23 cellular contexts compared by ENCODE assay signal in the genomic region with DNA sequence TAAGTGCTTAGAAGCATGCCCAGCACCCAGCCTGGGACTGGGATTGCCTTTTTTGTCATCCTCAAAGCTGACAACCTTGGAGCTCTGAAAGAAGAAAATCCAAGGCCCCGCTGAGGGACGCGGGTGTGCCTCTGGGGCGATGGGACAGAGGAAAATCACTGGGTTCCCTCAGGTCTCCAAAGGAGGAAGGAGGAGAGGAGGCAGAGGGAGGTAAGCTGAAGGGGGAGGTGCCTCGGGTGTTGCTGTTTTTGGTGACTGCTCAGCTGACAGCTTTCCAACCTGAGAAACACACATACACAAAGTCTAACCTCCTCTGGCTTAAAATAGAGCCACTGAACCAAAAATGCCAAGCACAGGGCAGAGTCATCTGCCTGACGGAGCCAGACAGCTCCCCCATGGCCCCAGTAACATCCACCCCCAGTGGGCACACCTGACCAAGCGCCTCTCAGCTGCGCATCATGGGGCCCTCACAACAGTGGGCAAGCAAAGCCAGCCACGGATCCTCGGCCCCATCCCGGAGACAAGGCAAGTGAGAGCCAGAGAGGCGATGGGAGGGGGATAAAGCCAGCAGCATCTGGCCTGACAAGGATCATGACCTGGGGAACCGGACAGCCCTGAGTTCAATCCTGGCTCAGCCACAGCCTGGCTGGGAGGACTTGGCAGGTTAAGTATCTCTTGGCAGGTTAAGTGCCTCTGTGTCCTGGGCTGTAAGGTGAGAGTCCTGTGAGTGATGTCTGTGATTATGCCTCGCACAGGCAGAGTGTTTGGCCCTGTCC. TPM values are rescaled to one million over a fixed set of nuclear protein-coding genes. Genes with fewer than 3 reads are reported as not detected.
DNase-seq lines count a peak whose midpoint lies in the region; ATAC-seq and TF ChIP-seq lines count a peak whose summit lies in the region.
"Had no signal": no experiment of that assay in that cellular context is flagged by ENCODE, and none has a peak within 500 bp of the region (broad histone marks: within the 10 kb centered on the region; RNA-seq: fewer than 3 reads in every experiment).

No MANE protein-coding gene starts in this region.

- H3K9me3 Mint-ChIP-seq in activated T-cell treated with anti-CD3 and anti-CD28 coated beads, Interleukin-2, amount 50 U/mL, for 4 hours, result no peaks in the 10 kb centered on the region
- H3K9me3 Mint-ChIP-seq: CD4-positive, alpha-beta memory T cell had no signal

- POLR2A ChIA-PET in Panc1 (lab: Charles Lee), result interaction anchor here (0.6 to 1.0 kb wide), 2 partner anchors 34 to 41 kb away, joined by 4 read pairs; no protein-coding TSS in a partner anchor

- no peak for DNase-seq in Right ventricle myocardium superior
- DNase-seq in right atrium auricular region (ENCODE audit: low spot score), result no peak
- no peak for DNase-seq in Panc1 (ENCODE audit: low read depth, low spot score)
- DNase-seq in left ventricle myocardium superior, result no peak
- no peak for DNase-seq in tibial artery
- DNase-seq in islet precursor cell, result no peak
- DNase-seq in activated T-cell treated with anti-CD3 and anti-CD28 coated beads, Interleukin-2, amount 50 U/mL, for 4 hours, result no peak
- no peak for DNase-seq in transverse colon
- DNase-seq: Calu3; CD4-positive, alpha-beta memory T cell; GF-D8; MG63; NCI-H1092; NCI-H146; NCI-H2081; NCI-H2171 treated with DMSO at 0.1 percent for 48 hours; NCI-H446; NCI-H526 treated with DMSO at 0.1 percent for 48 hours; NK-92 treated with Interleukin-12 subunit alpha and Interleukin-12 subunit beta, amount 100 ng/mL, for 24 hours; SIG-M5 had no signal

- no peaks in the 10 kb centered on the region for H3K36me3 Mint-ChIP-seq in activated T-cell treated with anti-CD3 and anti-CD28 coated beads, Interleukin-2, amount 50 U/mL, for 4 hours (ENCODE audit: insufficient read depth)
- H3K36me3 Mint-ChIP-seq: CD4-positive, alpha-beta memory T cell had no signal

- H3K36me3 ChIP-seq in right atrium auricular region (no peaks in the 10 kb centered on the region), Panc1 (ENCODE audit: control insufficient read depth, insufficient read depth, low read length) (no peaks in the 10 kb centered on the region), tibial artery (no peaks in the 10 kb centered on the region), transverse colon (no peaks in the 10 kb centered on the region)
- H3K36me3 ChIP-seq: HAP-1, MG63 had no signal

- no peak for TF ChIP-seq EP300 in transverse colon (IDR thresholded peaks at IDR 0.05; ENCODE audit: low read depth)

- intact Hi-C loops in Right ventricle myocardium superior (cut with DNase I) (no loop called here), Panc1 (cut with micrococcal nuclease; ENCODE audit: unreplicated experiment) (no loop called here), left ventricle myocardium superior (cut with micrococcal nuclease) (no loop called here), tibial artery (cut with DNase I; ENCODE audit: low total_unique reads) (loop anchor here (10.0 kb wide), 1 partner anchor 358 kb away; no protein-coding TSS in a partner anchor), transverse colon (cut with DNase I; ENCODE audit: low total_unique reads) (no loop called here)

- H3K4me1 ChIP-seq in right atrium auricular region (peaks cover 0 to 20% of the 10 kb centered on the region in 2 donors), Panc1 (ENCODE audit: control insufficient read depth, insufficient read depth, low read length) (peaks cover 26% of the 10 kb centered on the region), tibial artery (peaks cover 0 to 76% (median 39%) of the 10 kb centered on the region in 4 donors), transverse colon (peaks cover 5 to 16% (median 10%) of the 10 kb centered on the region in 4 donors)

- H3K4me1 Mint-ChIP-seq in activated T-cell treated with anti-CD3 and anti-CD28 coated beads, Interleukin-2, amount 50 U/mL, for 4 hours (ENCODE audit: low read depth), result peaks cover 16% of the 10 kb centered on the region

- CTCF ChIA-PET in Panc1 (lab: Charles Lee), result no interaction called here

- H3K9me3 ChIP-seq in right atrium auricular region, result no peaks in the 10 kb centered on the region
- no peaks in the 10 kb centered on the region for H3K9me3 ChIP-seq in Panc1 (ENCODE audit: control insufficient read depth, insufficient read depth, low read depth, low read length)
- H3K9me3 ChIP-seq in tibial artery, result no peaks in the 10 kb centered on the region
- H3K9me3 ChIP-seq in transverse colon, result no peaks in the 10 kb centered on the region
- H3K9me3 ChIP-seq: HAP-1, MG63 had no signal

- H3K27me3 Mint-ChIP-seq in activated T-cell treated with anti-CD3 and anti-CD28 coated beads, Interleukin-2, amount 50 U/mL, for 4 hours (ENCODE audit: low read depth), result peaks cover 20% of the 10 kb centered on the region

- in situ Hi-C loops in Panc1 (cut with HindIII; ENCODE audit: low pct_unique_long_range_greater_than_20kb, low sequenced_read_pairs) (no loop called here), transverse colon (cut with MboI; ENCODE audit: low pct_ligation_motif_present in 1 of 4, low pct_unique_long_range_greater_than_20kb in 1 of 4, low sequenced_read_pairs in 3 of 4) (loop anchor here in 3 of 4 donors (10.0 kb wide), 2 partner anchors 122 to 132 kb away; no protein-coding TSS in a partner anchor)

- H3K27me3 ChIP-seq in right atrium auricular region, result no peaks in the 10 kb centered on the region
- H3K27me3 ChIP-seq in Panc1 (ENCODE audit: control insufficient read depth, insufficient read depth, low read length), result no peaks in the 10 kb centered on the region
- H3K27me3 ChIP-seq in tibial artery, result no peaks in the 10 kb centered on the region
- H3K27me3 ChIP-seq in transverse colon, result peaks cover 39% of the 10 kb centered on the region

- H3K4me3 Mint-ChIP-seq in activated T-cell treated with anti-CD3 and anti-CD28 coated beads, Interleukin-2, amount 50 U/mL, for 4 hours, result no peak overlapping the region

- TF ChIP-seq POLR2A in transverse colon (IDR thresholded peaks at IDR 0.05), result no peak

- H3K27ac ChIP-seq in right atrium auricular region (peak overlapping the region in 1 of 2 donors; percentile 23), Panc1 (ENCODE audit: low read length) (peak overlapping the region; percentile 73; the same call in 1 of the 2 replicates), tibial artery (peak overlapping the region; percentile 75 to 86), transverse colon (no peak overlapping the region)

- WGBS in transverse colon (ENCODE audit: low coverage in 1 of 2), 2 donors, result 60 to 85% methylated on average over 1 to 14 of the region's 14 CpGs

- no TSS peak for BruUV-seq in Panc1 (replicated peaks; lab: Mats Ljungman, UMichigan)

- H3K4me3 ChIP-seq in right atrium auricular region (no peak overlapping the region), Panc1 (ENCODE audit: low read depth in 2 of 2, low read length in 2 of 2) (no peak overlapping the region), tibial artery (no peak overlapping the region), transverse colon (no peak overlapping the region)
- H3K4me3 ChIP-seq: HAP-1, MG63 had no signal

- TF ChIP-seq CTCF in right atrium auricular region (IDR thresholded peaks at IDR 0.05) (no peak), Panc1 (IDR thresholded peaks at IDR 0.05) (no peak), tibial artery (IDR thresholded peaks at IDR 0.05) (no peak), transverse colon (IDR thresholded peaks at IDR 0.05) (no peak)

- ATAC-seq in Right ventricle myocardium superior (ENCODE audit: poor library complexity) (peak; percentile 23), Panc1 (no peak), left ventricle myocardium superior (peak; percentile 34)
- ATAC-seq in activated T-cell treated with anti-CD3 and anti-CD28 coated beads, Interleukin-2, amount 50 U/mL, for 4 hours, result no peak

RNA-seq across cellular contexts. Expression of a gene that starts 3.2 kb away (rescaled TPM):
- total RNA-seq in Right ventricle myocardium superior (0.19 TPM), right atrium auricular region (1 to 10 TPM; 1.4 to 3.7 TPM), Panc1 (2021; ENCODE audit: unreplicated experiment) (7.4 TPM), left ventricle myocardium superior (0.25 TPM), transverse colon (1 to 10 TPM in 1 of 4 donors, under 1 TPM in 1, not detected in 2; 0.27 to 1.3 TPM)
- polyA plus RNA-seq in Panc1 (2012; ENCODE audit: insufficient read length), result 13.2 TPM
- total RNA-seq in activated T-cell treated with anti-CD3 and anti-CD28 coated beads, Interleukin-2, amount 50 U/mL, for 4 hours, result 1 to 10 TPM in 2 of 3 donors, under 1 TPM in 1; 0.96 to 1.6 (median 1.1) TPM
- total RNA-seq: CD4-positive, alpha-beta memory T cell; HT-29; RPMI7951 had no signal
- polyA plus RNA-seq: CD4-positive, alpha-beta memory T cell had no signal

RNA-seq across cellular contexts. Expression of a gene that starts 27.3 kb away (rescaled TPM):
- 15.8 TPM for total RNA-seq in Right ventricle myocardium superior
- total RNA-seq in right atrium auricular region, result 100 to 1,000 TPM in 1 of 2 donors, 10 to 100 TPM in 1; 85.1 to 118 TPM
- 15.2 TPM for total RNA-seq in Panc1 (2021; ENCODE audit: unreplicated experiment)
- polyA plus RNA-seq in Panc1 (2012; ENCODE audit: insufficient read length), result 32.0 TPM
- total RNA-seq in left ventricle myocardium superior, result 19.5 TPM
- under 1 TPM in 1 of 3 donors, not detected in 2; 0.15 TPM for total RNA-seq in activated T-cell treated with anti-CD3 and anti-CD28 coated beads, Interleukin-2, amount 50 U/mL, for 4 hours
- total RNA-seq in transverse colon, result 10 to 100 TPM in 3 of 4 donors, 1 to 10 TPM in 1; 9.5 to 20.6 (median 15.9) TPM
- total RNA-seq: CD4-positive, alpha-beta memory T cell; HT-29; RPMI7951 had no signal
- polyA plus RNA-seq: CD4-positive, alpha-beta memory T cell had no signal

Comparison
In these comparisons a context has a peak if more than half of its experiments do, and no peak if none do; other contexts are left out.
1. ATAC-seq: peak in Right ventricle myocardium superior (single experiment) and left ventricle myocardium superior (single experiment); none in Panc1 (single experiment) and activated T-cell treated with anti-CD3 and anti-CD28 coated beads, Interleukin-2, amount 50 U/mL, for 4 hours (0 of 2).
2. H3K27ac ChIP-seq: peak in Panc1 (single experiment) and tibial artery (2 of 2); none in transverse colon (0 of 4).
3. RNA of a gene that starts 27.3 kb away (total RNA-seq): 85.1 to 118 TPM in right atrium auricular region, 19.5 TPM in left ventricle myocardium superior (single experiment), 9.5 to 20.6 TPM in transverse colon, 15.8 TPM in Right ventricle myocardium superior (single experiment) and 15.2 TPM in Panc1 (single experiment); 0.15 TPM in activated T-cell treated with anti-CD3 and anti-CD28 coated beads, Interleukin-2, amount 50 U/mL, for 4 hours; every median in the first group is over 4 times any median in the second.